21 cellular contexts compared by ENCODE assay signal in genomic region chr11:118370774-118371173, GRCh38. TPM values are rescaled to one million over a fixed set of nuclear protein-coding genes. Genes with fewer than 3 reads are reported as not detected.
A peak's percentile ranks its signal among the peaks of the same experiment; 100 is the strongest.
DNase-seq lines count a peak whose midpoint lies in the region; ATAC-seq and TF ChIP-seq lines count a peak whose summit lies in the region.
"Had no signal": no experiment of that assay in that cellular context is flagged by ENCODE, and none has a peak within 500 bp of the region (broad histone marks: within the 10 kb centered on the region; RNA-seq: fewer than 3 reads in every experiment).

No MANE protein-coding gene starts in this region.

- no peak for TF ChIP-seq RAD21 in SK-N-SH (IDR thresholded peaks at IDR 0.05; ENCODE audit: low read length)

- H3K9me2 ChIP-seq in SK-N-SH (no peaks in the 10 kb centered on the region), GM23338 (ENCODE audit: insufficient read depth) (no peaks in the 10 kb centered on the region), PC-3 (replicated peaks; ENCODE audit: low read length) (no peaks in the 10 kb centered on the region)

- H4K20me1 ChIP-seq in SK-N-SH (ENCODE audit: insufficient read depth) (no peaks in the 10 kb centered on the region), GM23338 (replicated peaks; ENCODE audit: insufficient read depth) (peaks cover 3% of the 10 kb centered on the region; the same call in 1 of the 2 replicates), PC-3 (ENCODE audit: low read length) (no peaks in the 10 kb centered on the region)

- 95% methylated on average over 4 of the region's 4 CpGs for WGBS in SK-N-SH (ENCODE audit: low lambda C conversion rate)

- ATAC-seq in SK-N-SH treated with all-trans-retinoic acid at 6 μM for 48 hours = peak; percentile 43; the same call in 1 of the 3 replicates
- ATAC-seq in GM23338 = peak; percentile 42; the same call in 2 of the 3 replicates
- ATAC-seq in PC-3 = peak; percentile 67
- ATAC-seq: Panc1 had no signal

- BruUV-seq in PC-3 (replicated peaks; lab: Mats Ljungman, UMichigan) = no TSS peak

- H3K79me2 ChIP-seq in SK-N-SH (ENCODE audit: insufficient read depth) = 0 out of 2 replicates have a peak, but pooled peaks cover 4% of the 10 kb centered on the region
- H3K79me2 ChIP-seq in GM23338 (replicated peaks; ENCODE audit: insufficient read depth) = no peaks in the 10 kb centered on the region
- H3K79me2 ChIP-seq in PC-3 (ENCODE audit: low read length) = no peaks in the 10 kb centered on the region

- no peaks in the 10 kb centered on the region for H3K9me3 ChIP-seq in SK-N-SH
- H3K9me3 ChIP-seq in PC-3 (ENCODE audit: low read length) = no peaks in the 10 kb centered on the region
- H3K9me3 ChIP-seq: SJSA1 had no signal

- H3K4me1 ChIP-seq in SK-N-SH (ENCODE audit: control insufficient read depth in 1 of 2, insufficient read depth in 2 of 2, low read depth in 1 of 2, low read length in 1 of 2) = no peaks in the 10 kb centered on the region
- H3K4me1 ChIP-seq in GM23338 (ENCODE audit: insufficient read depth) = no peaks in the 10 kb centered on the region
- no peaks in the 10 kb centered on the region for H3K4me1 ChIP-seq in PC-3 (ENCODE audit: insufficient read depth, low read length)
- H3K4me1 ChIP-seq: SJSA1 had no signal

- no peak overlapping the region for H3K4me2 ChIP-seq in SK-N-SH
- H3K4me2 ChIP-seq in GM23338 = no peak overlapping the region
- no peak overlapping the region for H3K4me2 ChIP-seq in PC-3 (ENCODE audit: low read length)

- no peak overlapping the region for H3K4me3 Mint-ChIP-seq in GM23338
- H3K4me3 Mint-ChIP-seq: CD4-positive, CD25-positive, alpha-beta regulatory T cell; T-helper 1 cell treated with Interleukin-12 subunit alpha and Interleukin-12 subunit beta and Interleukin-4 antibody, amounts not matched to agents 30 μg/mL and 1 μg/mL, for 36 hours had no signal

- CTCF ChIA-PET in SK-N-SH (lab: Yijun Ruan, JAX) = no interaction called here
- CTCF ChIA-PET in PC-3 (lab: Charles Lee) = no interaction called here

- H3K36me3 Mint-ChIP-seq in GM23338 (ENCODE audit: low read depth) = peaks cover 71% of the 10 kb centered on the region

- POLR2A ChIA-PET in SK-N-SH (lab: Yijun Ruan, JAX) (no interaction called here), PC-3 (lab: Charles Lee; ENCODE audit: unreplicated experiment) (no interaction called here)

- H3K27ac Mint-ChIP-seq in GM23338 = peak overlapping the region; percentile 73; the same call in 1 of the 2 replicates
- H3K27ac Mint-ChIP-seq: T-helper 1 cell treated with Interleukin-12 subunit alpha and Interleukin-12 subunit beta and Interleukin-4 antibody, amounts not matched to agents 30 μg/mL and 1 μg/mL, for 36 hours had no signal

- peaks cover 2% of the 10 kb centered on the region; the same call in 2 of the 3 replicates for H3K4me1 Mint-ChIP-seq in GM23338

- H3K27me3 ChIP-seq in SK-N-SH (ENCODE audit: insufficient read depth) = no peaks in the 10 kb centered on the region
- no peaks in the 10 kb centered on the region for H3K27me3 ChIP-seq in GM23338 (ENCODE audit: insufficient read depth)
- no peaks in the 10 kb centered on the region for H3K27me3 ChIP-seq in PC-3 (ENCODE audit: low read length)
- H3K27me3 ChIP-seq: SJSA1 had no signal

- H3K27ac ChIP-seq in SK-N-SH (ENCODE audit: low read depth in 2 of 2, low read length in 1 of 2) = no peak overlapping the region
- no peak overlapping the region for H3K27ac ChIP-seq in GM23338 (ENCODE audit: low read depth)
- no peak overlapping the region for H3K27ac ChIP-seq in PC-3 (ENCODE audit: low read length)
- H3K27ac ChIP-seq: SJSA1 had no signal

- H2AFZ ChIP-seq in SK-N-SH (ENCODE audit: low read depth) = no peak overlapping the region
- H2AFZ ChIP-seq in GM23338 = no peak overlapping the region
- H2AFZ ChIP-seq in PC-3 (ENCODE audit: low read length) = no peak overlapping the region

- H3K4me3 ChIP-seq in SK-N-SH (ENCODE audit: low read depth in 2 of 2, low read length in 1 of 2) = no peak overlapping the region
- H3K4me3 ChIP-seq in GM23338 = no peak overlapping the region
- no peak overlapping the region for H3K4me3 ChIP-seq in PC-3 (ENCODE audit: low read length)
- H3K4me3 ChIP-seq: SJSA1 had no signal

- TF ChIP-seq CTCF in SK-N-SH (IDR thresholded peaks at IDR 0.05) (no peak), GM23338 (conservative IDR thresholded peaks at IDR 0.05; ENCODE audit: low read depth in 2 of 2) (no peak), PC-3 (conservative IDR thresholded peaks at IDR 0.05; ENCODE audit: low read depth, low read length) (no peak)

- peaks cover 3% of the 10 kb centered on the region for H3K27me3 Mint-ChIP-seq in GM23338 (ENCODE audit: insufficient read depth, low read depth, poor library complexity)
- H3K27me3 Mint-ChIP-seq: CD4-positive, CD25-positive, alpha-beta regulatory T cell had no signal

- H3K9me3 Mint-ChIP-seq in GM23338 = no peaks in the 10 kb centered on the region
- H3K9me3 Mint-ChIP-seq: CD4-positive, CD25-positive, alpha-beta regulatory T cell; T-helper 1 cell treated with Interleukin-12 subunit alpha and Interleukin-12 subunit beta and Interleukin-4 antibody, amounts not matched to agents 30 μg/mL and 1 μg/mL, for 36 hours had no signal

- H3K36me3 ChIP-seq in SK-N-SH (replicated peaks in 1 of 2; ENCODE audit: control insufficient read depth in 1 of 2, insufficient read depth in 2 of 2, low read length in 1 of 2) = peaks cover 71 to 73% of the 10 kb centered on the region in 2 experiments
- peaks cover 42% of the 10 kb centered on the region for H3K36me3 ChIP-seq in GM23338 (ENCODE audit: insufficient read depth)
- H3K36me3 ChIP-seq in PC-3 (ENCODE audit: low read depth, low read length) = peaks cover 70% of the 10 kb centered on the region

- intact Hi-C loops in PC-3 (cut with micrococcal nuclease) = no loop called here

- TF ChIP-seq EP300 in SK-N-SH (IDR thresholded peaks at IDR 0.05; ENCODE audit: borderline replicate concordance in 1 of 2, low read depth in 1 of 2, low read length in 1 of 2) = no peak

- H3K9ac ChIP-seq in SK-N-SH (no peak overlapping the region), PC-3 (ENCODE audit: low read length) (no peak overlapping the region)

- no peak for DNase-seq in SK-N-SH
- DNase-seq in GM23338 (ENCODE audit: low spot score) = no peak
- DNase-seq in PC-3 = no peak
- DNase-seq in iPS-NIHi11 (ENCODE audit: low spot score) = peak; percentile 8
- DNase-seq in NOMO-1 treated with DMSO at 0.1 percent for 48 hours (lab: John Stamatoyannopoulos, UW; ENCODE audit: unreplicated experiment) = no peak
- no peak for DNase-seq in stimulated activated CD4-positive, alpha-beta T cell treated with anti-CD3 and anti-CD28 coated beads, Interleukin-4, amount 100 ng/mL, for 4 hours
- DNase-seq in activated effector memory CD4-positive, alpha-beta T cell treated with Interleukin-2 at 50 U/mL for 16 hours = no peak
- DNase-seq: Calu3; CD4-positive, CD25-positive, alpha-beta regulatory T cell; EL; GF-D8; NCI-H1105 treated with DMSO at 0.1 percent for 48 hours; NCI-H2029 treated with DMSO at 0.1 percent for 48 hours; NCI-H226; NCI-H510A treated with DMSO at 0.1 percent for 48 hours; NCI-H748 treated with DMSO at 0.1 percent for 48 hours had no signal

- no peaks in the 10 kb centered on the region for H3F3A ChIP-seq in SK-N-SH (replicated peaks; ENCODE audit: insufficient read depth)
- no peaks in the 10 kb centered on the region for H3F3A ChIP-seq in GM23338 (replicated peaks; ENCODE audit: low read depth)
- no peaks in the 10 kb centered on the region for H3F3A ChIP-seq in PC-3 (ENCODE audit: low read length, unreplicated experiment)

TF ChIP-seq in SK-N-SH treated with all-trans-retinoic acid at 6 μM for 48 hours, 23 proteins besides CTCF, POLR2A, EP300 and RAD21:
- TF ChIP-seq SNAI2 (CRISPR knock-in tag; IDR thresholded peaks at IDR 0.05) = no peak
- no peak for TF ChIP-seq RARB (CRISPR knock-in tag; IDR thresholded peaks at IDR 0.05)

TF ChIP-seq in SK-N-SH, 30 proteins besides CTCF, POLR2A, EP300 and RAD21 (continues in another document):
- TF ChIP-seq MXI1 (IDR thresholded peaks at IDR 0.05; ENCODE audit: low read depth, low read length) (no peak), GATA2 (CRISPR knock-in tag; IDR thresholded peaks at IDR 0.05) (no peak), MEF2A (IDR thresholded peaks at IDR 0.05; ENCODE audit: borderline replicate concordance, low read depth) (no peak), GABPA (IDR thresholded peaks at IDR 0.05; ENCODE audit: low read depth) (no peak), EZH2phosphoT487 (IDR thresholded peaks at IDR 0.05; ENCODE audit: borderline replicate concordance, low read depth) (no peak)

TF ChIP-seq in GM23338, 12 proteins besides CTCF, POLR2A, EP300 and RAD21 (continues in another document):
- no peak for TF ChIP-seq NANOG (IDR thresholded peaks at IDR 0.05; ENCODE audit: borderline replicate concordance)
- no peak for TF ChIP-seq STAT1 (IDR thresholded peaks at IDR 0.05; ENCODE audit: unreplicated experiment)

RNA-seq across cellular contexts. Expression of gene UBE4A, which starts 11.4 kb away (rescaled TPM):
- polyA plus RNA-seq in SK-N-SH (2012; rRNA removed) (7.7 and 9.3 TPM in 2 replicates), GM23338 (2016; fragmentation: Nextera tagmentation; extraction: Ambion mirVana) (9.9 and 11.8 TPM in 2 replicates)
- 9.9 and 10.1 TPM in 2 replicates for polyA plus RNA-seq in SK-N-SH (2012; cell fraction: cytosol; rRNA removed)
- 9.4 and 18.1 TPM in 2 replicates for polyA plus RNA-seq in SK-N-SH (2012; cell fraction: nucleus; rRNA removed)
- 42.2 and 42.8 TPM in 2 replicates for total RNA-seq in GM23338 (2014; rRNA removed; shearing (Covaris generic))
- 51.7 and 56.4 TPM in 2 replicates for total RNA-seq in PC-3 (2014; rRNA removed)

RNA-seq across cellular contexts. Expression of gene CD3G, which starts 26.6 kb away (rescaled TPM):
- polyA plus RNA-seq in SK-N-SH (2012; rRNA removed) = not detected in 2 replicates
- not detected in 2 replicates for polyA plus RNA-seq in SK-N-SH (2012; cell fraction: cytosol; rRNA removed)
- not detected in 2 replicates for polyA plus RNA-seq in SK-N-SH (2012; cell fraction: nucleus; rRNA removed)
- not detected in 2 replicates for total RNA-seq in GM23338 (2014; rRNA removed; shearing (Covaris generic))
- not detected in 2 replicates for polyA plus RNA-seq in GM23338 (2016; fragmentation: Nextera tagmentation; extraction: Ambion mirVana)
- total RNA-seq in PC-3 (2014; rRNA removed) = not detected in 2 replicates
- total RNA-seq: Calu3, SJSA1 had no signal
- polyA plus RNA-seq: BJ had no signal

RNA-seq across cellular contexts. Expression of gene CD3D, which starts 28.3 kb away (rescaled TPM):
- polyA plus RNA-seq in SK-N-SH (2012; rRNA removed) (0.44 TPM in 1 of 2 replicates, not detected in the other), GM23338 (2016; fragmentation: Nextera tagmentation; extraction: Ambion mirVana) (not detected in 2 replicates)
- 0.15 and 0.20 TPM in 2 replicates for polyA plus RNA-seq in SK-N-SH (2012; cell fraction: cytosol; rRNA removed)
- polyA plus RNA-seq in SK-N-SH (2012; cell fraction: nucleus; rRNA removed) = 0.23 TPM in 1 of 2 replicates, not detected in the other
- not detected in 2 replicates for total RNA-seq in GM23338 (2014; rRNA removed; shearing (Covaris generic))
- total RNA-seq in PC-3 (2014; rRNA removed) = not detected in 2 replicates
- total RNA-seq: Calu3, SJSA1 had no signal
- polyA plus RNA-seq: BJ had no signal

RNA-seq across cellular contexts. Expression of gene ATP5MG, which starts 30.6 kb away (rescaled TPM):
- 140 and 152 TPM in 2 replicates for polyA plus RNA-seq in SK-N-SH (2012; rRNA removed)
- 157 and 208 TPM in 2 replicates for polyA plus RNA-seq in SK-N-SH (2012; cell fraction: cytosol; rRNA removed)
- 43.1 and 66.4 TPM in 2 replicates for polyA plus RNA-seq in SK-N-SH (2012; cell fraction: nucleus; rRNA removed)
- 41.7 and 50.1 TPM in 2 replicates for total RNA-seq in GM23338 (2014; rRNA removed; shearing (Covaris generic))
- 987 and 1,075 TPM in 2 replicates for polyA plus RNA-seq in GM23338 (2016; fragmentation: Nextera tagmentation; extraction: Ambion mirVana)
- total RNA-seq in PC-3 (2014; rRNA removed) = 256 and 375 TPM in 2 replicates
